ENCODE assay signal across 22 cellular contexts in genomic region chr20:48924711-48925109, GRCh38. TPM values are rescaled to one million over a fixed set of nuclear protein-coding genes. Genes with fewer than 3 reads are reported as not detected.
DNase-seq lines count a peak whose midpoint lies in the region; ATAC-seq, FAIRE-seq and TF ChIP-seq lines count a peak whose summit lies in the region.
"Had no signal": no experiment of that assay in that cellular context is flagged by ENCODE, and none has a peak within 500 bp of the region (broad histone marks: within the 10 kb centered on the region; RNA-seq: fewer than 3 reads in every experiment).

No MANE protein-coding gene starts in this region.

- no peak overlapping the region for H3K23ac ChIP-seq in trophoblast cell (ENCODE audit: low read length)

- no peak overlapping the region for H4K8ac ChIP-seq in trophoblast cell (ENCODE audit: low read depth, low read length)

- no peak overlapping the region for H2AK5ac ChIP-seq in trophoblast cell (ENCODE audit: low read length)

- ATAC-seq in activated T-cell treated with anti-CD3 and anti-CD28 coated beads, Interleukin-2, amount 50 U/mL, for 72 hours (replicated peaks in 1 of 2) = no peak
- ATAC-seq: mucosa of descending colon, pancreas, SK-N-SH treated with all-trans-retinoic acid at 6 μM for 48 hours had no signal

- H3K4me1 Mint-ChIP-seq in activated T-cell treated with anti-CD3 and anti-CD28 coated beads, Interleukin-2, amount 50 U/mL, for 24 hours (ENCODE audit: low read depth) = peaks cover 61% of the 10 kb centered on the region
- H3K4me1 Mint-ChIP-seq in activated T-cell treated with anti-CD3 and anti-CD28 coated beads, Interleukin-2, amount 50 U/mL, for 72 hours (ENCODE audit: low read depth) = peaks cover 59% of the 10 kb centered on the region

- H3K36me3 Mint-ChIP-seq in activated T-cell treated with anti-CD3 and anti-CD28 coated beads, Interleukin-2, amount 50 U/mL, for 24 hours (ENCODE audit: low read depth) = peaks cover 26% of the 10 kb centered on the region
- H3K36me3 Mint-ChIP-seq in activated T-cell treated with anti-CD3 and anti-CD28 coated beads, Interleukin-2, amount 50 U/mL, for 72 hours (ENCODE audit: insufficient read depth in 2 of 2) = peaks cover 7 to 9% of the 10 kb centered on the region in 2 donors

- no peak overlapping the region for H3K4me3 Mint-ChIP-seq in activated T-cell treated with anti-CD3 and anti-CD28 coated beads, Interleukin-2, amount 50 U/mL, for 24 hours
- H3K4me3 Mint-ChIP-seq in activated T-cell treated with anti-CD3 and anti-CD28 coated beads, Interleukin-2, amount 50 U/mL, for 72 hours = no peak overlapping the region
- H3K4me3 Mint-ChIP-seq: activated CD4-positive, alpha-beta T cell treated with anti-CD3 and anti-CD28 coated beads, Interleukin-2, amount 10 ng/mL, durations not matched to agents 7 days and 5 days; activated naive CD8-positive, alpha-beta T cell treated with anti-CD3 and anti-CD28 coated beads for 36 hours had no signal

- H3K9me3 ChIP-seq in colonic mucosa = no peaks in the 10 kb centered on the region
- H3K9me3 ChIP-seq in trophoblast cell (ENCODE audit: insufficient read depth, low read depth, low read length) = no peaks in the 10 kb centered on the region
- H3K9me3 ChIP-seq: mucosa of descending colon, pancreas had no signal

- H4K20me1 ChIP-seq in KMS-11 (ENCODE audit: insufficient read depth) = peaks cover 7% of the 10 kb centered on the region; the same call in 1 of the 2 replicates

- H4K12ac ChIP-seq in trophoblast cell (ENCODE audit: low read depth, low read length) = no peak overlapping the region

- peak overlapping the region; percentile 42; the same call in 1 of the 2 replicates for H3K27ac ChIP-seq in KMS-11
- H3K27ac ChIP-seq in colonic mucosa = peak overlapping the region; percentile 98
- no peak overlapping the region for H3K27ac ChIP-seq in trophoblast cell (ENCODE audit: low read depth, low read length)

- H3K18ac ChIP-seq in trophoblast cell (ENCODE audit: low read length) = no peak overlapping the region

- no peak overlapping the region for H2BK5ac ChIP-seq in trophoblast cell (ENCODE audit: low read depth, low read length, poor library complexity)

- H3K4me3 ChIP-seq in KMS-11 (IDR thresholded peaks at IDR 0.05; ENCODE audit: insufficient read depth, low read depth, low read length) (no peak overlapping the region), colonic mucosa (no peak overlapping the region), trophoblast cell (ENCODE audit: low read depth, low read length) (no peak overlapping the region)
- H3K4me3 ChIP-seq: mucosa of descending colon had no signal

- intact Hi-C loops in colonic mucosa (cut with DNase I) = no loop called here

- no peak overlapping the region for H2BK120ac ChIP-seq in trophoblast cell (ENCODE audit: insufficient read depth, low read length, poor library complexity)

- no peak for FAIRE-seq in H54 (lab: Jason Lieb, UNC)
- FAIRE-seq: bronchial epithelial cell, pancreas, urothelium cell line had no signal

- H3K79me2 ChIP-seq in KMS-11 (ENCODE audit: insufficient read depth, low read depth) = peaks cover 73% of the 10 kb centered on the region
- H3K79me2 ChIP-seq in trophoblast cell (ENCODE audit: control insufficient read depth, insufficient read depth, low read length, poor library complexity) = peaks cover 11% of the 10 kb centered on the region

- H3K14ac ChIP-seq in trophoblast cell (ENCODE audit: low read length) = no peak overlapping the region

- H3K36me3 ChIP-seq in KMS-11 (ENCODE audit: insufficient read depth) = no peaks in the 10 kb centered on the region
- no peaks in the 10 kb centered on the region for H3K36me3 ChIP-seq in colonic mucosa
- no peaks in the 10 kb centered on the region for H3K36me3 ChIP-seq in trophoblast cell (ENCODE audit: control insufficient read depth in 1 of 2, insufficient read depth in 2 of 2, low read length in 2 of 2)
- H3K36me3 ChIP-seq: pancreas had no signal

- no peak overlapping the region for H2AFZ ChIP-seq in KMS-11 (ENCODE audit: low read depth)
- no peak overlapping the region for H2AFZ ChIP-seq in trophoblast cell (ENCODE audit: insufficient read depth, low read length, poor library complexity)

- peaks cover 12% of the 10 kb centered on the region for H3K79me1 ChIP-seq in trophoblast cell (ENCODE audit: low read length)

- TF ChIP-seq POLR2A in H54 (IDR thresholded peaks at IDR 0.05; ENCODE audit: low read depth, low read length) = no peak

- WGBS in trophoblast cell (ENCODE audit: extremely low coverage, insufficient coverage, insufficient read length) = no CpG with 5 or more reads among the region's 3 CpGs

- no peak overlapping the region; the same call in 1 of the 2 replicates for H3K9ac ChIP-seq in KMS-11
- peak overlapping the region in 1 of 2 donors; percentile 58 for H3K9ac ChIP-seq in colonic mucosa (ENCODE audit: low read depth in 2 of 2, low read length in 2 of 2)
- no peak overlapping the region for H3K9ac ChIP-seq in trophoblast cell (ENCODE audit: low read length)

- H3K27me3 Mint-ChIP-seq in activated T-cell treated with anti-CD3 and anti-CD28 coated beads, Interleukin-2, amount 50 U/mL, for 24 hours = no peaks in the 10 kb centered on the region
- no peaks in the 10 kb centered on the region for H3K27me3 Mint-ChIP-seq in activated T-cell treated with anti-CD3 and anti-CD28 coated beads, Interleukin-2, amount 50 U/mL, for 72 hours (ENCODE audit: low read depth)
- H3K27me3 Mint-ChIP-seq: activated CD4-positive, alpha-beta T cell treated with anti-CD3 and anti-CD28 coated beads, Interleukin-2, amount 10 ng/mL, durations not matched to agents 7 days and 5 days; activated naive CD8-positive, alpha-beta T cell treated with anti-CD3 and anti-CD28 coated beads for 36 hours had no signal

- peak overlapping the region; percentile 18 for H3K27ac Mint-ChIP-seq in activated T-cell treated with anti-CD3 and anti-CD28 coated beads, Interleukin-2, amount 50 U/mL, for 24 hours
- H3K27ac Mint-ChIP-seq in activated T-cell treated with anti-CD3 and anti-CD28 coated beads, Interleukin-2, amount 50 U/mL, for 72 hours = no peak overlapping the region
- H3K27ac Mint-ChIP-seq: activated CD4-positive, alpha-beta T cell treated with anti-CD3 and anti-CD28 coated beads, Interleukin-2, amount 10 ng/mL, durations not matched to agents 7 days and 5 days had no signal

- TF ChIP-seq CTCF in KMS-11 (conservative IDR thresholded peaks at IDR 0.05; ENCODE audit: low read depth, low read length) (no peak), colonic mucosa (IDR thresholded peaks at IDR 0.05) (no peak), GM10266 (IDR thresholded peaks at IDR 0.05; ENCODE audit: control insufficient read depth, insufficient read depth, low read depth, missing control alignments) (no peak)

- H3K9me3 Mint-ChIP-seq in activated T-cell treated with anti-CD3 and anti-CD28 coated beads, Interleukin-2, amount 50 U/mL, for 24 hours = no peaks in the 10 kb centered on the region
- no peaks in the 10 kb centered on the region for H3K9me3 Mint-ChIP-seq in activated T-cell treated with anti-CD3 and anti-CD28 coated beads, Interleukin-2, amount 50 U/mL, for 72 hours
- H3K9me3 Mint-ChIP-seq: activated naive CD8-positive, alpha-beta T cell treated with anti-CD3 and anti-CD28 coated beads for 36 hours had no signal

- no peak for DNase-seq in activated T-cell treated with anti-CD3 and anti-CD28 coated beads, Interleukin-2, amount 50 U/mL, for 24 hours
- DNase-seq in activated T-cell treated with anti-CD3 and anti-CD28 coated beads, Interleukin-2, amount 50 U/mL, for 72 hours = no peak
- DNase-seq in colonic mucosa (no peak), trophoblast cell (no peak), SW480 (ENCODE audit: low spot score) (no peak), GM10266 (ENCODE audit: extremely low spot score) (no peak), H54 (ENCODE audit: insufficient read length, low spot score) (no peak)
- DNase-seq: 8988T; activated CD4-positive, alpha-beta T cell treated with anti-CD3 and anti-CD28 coated beads, Interleukin-2, amount 10 ng/mL, durations not matched to agents 7 days and 5 days; activated naive CD8-positive, alpha-beta T cell treated with anti-CD3 and anti-CD28 coated beads for 36 hours; C1 segment of cervical spinal cord; effector CD8-positive, alpha-beta T cell; hippocampal formation; kidney glomerular epithelial cell; NCI-H187; pancreas; stimulated activated naive CD4-positive, alpha-beta T cell had no signal

- H3K4me1 ChIP-seq in KMS-11 (ENCODE audit: low read depth, poor library complexity, severe bottlenecking) (peaks cover 63% of the 10 kb centered on the region), colonic mucosa (peaks cover 9% of the 10 kb centered on the region), trophoblast cell (ENCODE audit: control insufficient read depth in 1 of 2, insufficient read depth in 2 of 2, low read length in 2 of 2) (peaks cover 3 to 4% of the 10 kb centered on the region in 2 experiments)

- peak overlapping the region; percentile 27 for H3K4ac ChIP-seq in trophoblast cell (ENCODE audit: low read depth, low read length)

- H2BK12ac ChIP-seq in trophoblast cell (ENCODE audit: low read length) = no peak overlapping the region

- H3K27me3 ChIP-seq in KMS-11 (ENCODE audit: insufficient read depth, low read depth) = no peaks in the 10 kb centered on the region
- no peaks in the 10 kb centered on the region for H3K27me3 ChIP-seq in colonic mucosa
- H3K27me3 ChIP-seq in trophoblast cell (ENCODE audit: insufficient read depth, low read length) = no peaks in the 10 kb centered on the region
- H3K27me3 ChIP-seq: pancreas had no signal

- H4K91ac ChIP-seq in trophoblast cell (ENCODE audit: low read depth, low read length) = no peak overlapping the region

- H3K4me2 ChIP-seq in KMS-11 (peak overlapping the region; percentile 85), trophoblast cell (ENCODE audit: low read length) (no peak overlapping the region)

RNA-seq across cellular contexts. Expression of gene ARFGEF2, which starts 3.2 kb away (rescaled TPM):
- 10 to 100 TPM; 23.3 to 23.6 TPM for total RNA-seq in activated T-cell treated with anti-CD3 and anti-CD28 coated beads, Interleukin-2, amount 50 U/mL, for 72 hours
- 10 to 100 TPM; 46.9 to 74.1 TPM for total RNA-seq in colonic mucosa
- polyA plus RNA-seq in trophoblast cell (2013) = 11.8 and 12.1 TPM in 2 replicates
